In genomic region chr19:5207806-5208205, GRCh38 we compare ENCODE assay signal across 27 cellular contexts.
"Had no signal": no experiment of that assay in that cellular context is flagged by ENCODE, and none has a peak within 500 bp of the region (broad histone marks: within the 10 kb centered on the region; RNA-seq: fewer than 3 reads in every experiment).

No MANE protein-coding gene starts in this region.

- H3K27me3 ChIP-seq: body of pancreas, esophagus squamous epithelium, gastroesophageal sphincter, heart right ventricle had no signal

- H3K27ac ChIP-seq: body of pancreas, esophagus squamous epithelium, gastroesophageal sphincter, heart right ventricle, WERI-Rb-1 had no signal

- H3K9me3 ChIP-seq: body of pancreas had no signal

- H3K4me3 ChIP-seq: body of pancreas, esophagus squamous epithelium, gastroesophageal sphincter, heart right ventricle had no signal

- DNase-seq: activated B cell treated with CpG ODN at 0.5 μM for 24 hours; activated CD4-positive, alpha-beta T cell treated with anti-CD3 and anti-CD28 coated beads for 48 hours; activated CD4-positive, alpha-beta T cell treated with anti-CD3 and anti-CD28 coated beads, Interleukin-2, amount 50 U/mL, for 1 hour; activated CD4-positive, alpha-beta T cell treated with anti-CD3 and anti-CD28 coated beads, Interleukin-2, amount 50 U/mL, for 48 hours; activated CD8-positive, alpha-beta memory T cell treated with anti-CD3 and anti-CD28 coated beads for 24 hours; activated CD8-positive, alpha-beta T cell treated with anti-CD3 and anti-CD28 coated beads for 36 hours; activated gamma-delta T cell treated with Interleukin-2 at 50 U/mL for 16 hours; activated naive CD4-positive, alpha-beta T cell treated with anti-CD3 and anti-CD28 coated beads, Interleukin-2, amount 50 U/mL, for 16 hours; activated naive CD4-positive, alpha-beta T cell treated with Interleukin-2 at 50 U/mL for 16 hours; activated T-cell treated with anti-CD3 and anti-CD28 coated beads, Interleukin-2, amount 50 U/mL, for 48 hours; amniotic stem cell; anterior cingulate cortex; body of pancreas; caudate nucleus; cortex of kidney; dermis blood vessel endothelial cell; effector CD4-positive, alpha-beta T cell; effector memory CD8-positive, alpha-beta T cell; erythroblast; esophagus squamous epithelium; foreskin melanocyte; heart right ventricle; T-cell; T-helper 9 cell; WERI-Rb-1 had no signal

- H3K4me1 ChIP-seq: body of pancreas, esophagus squamous epithelium, gastroesophageal sphincter, heart right ventricle had no signal

- ATAC-seq: activated CD4-positive, CD25-positive, alpha-beta regulatory T cell treated with anti-CD3 and anti-CD28 coated beads, Interleukin-2, amount 50 U/mL, for 24 hours; activated CD8-positive, alpha-beta T cell treated with anti-CD3 and anti-CD28 coated beads for 36 hours; body of pancreas; effector memory CD8-positive, alpha-beta T cell; gastroesophageal sphincter; heart right ventricle; T-cell had no signal
